In the genomic region with DNA sequence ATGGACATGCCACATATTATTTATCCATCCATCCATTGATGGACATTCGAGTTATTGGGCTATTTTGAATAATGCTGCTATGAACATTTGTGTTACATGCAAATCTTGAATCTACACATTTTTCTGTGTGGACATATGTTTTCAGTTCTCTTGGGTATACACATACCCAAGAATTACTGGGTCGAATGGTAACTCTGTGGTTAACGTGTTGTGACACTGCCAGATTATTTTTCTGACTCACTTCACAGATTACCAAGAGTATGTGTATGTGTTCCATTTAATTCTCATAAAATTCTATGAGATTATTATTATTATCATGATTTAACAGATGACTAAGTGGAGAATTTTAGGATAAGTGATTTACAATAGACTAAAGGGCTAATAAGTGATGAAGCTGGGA, we compare ENCODE assay signal across 28 cellular contexts. TPM values are rescaled to one million over a fixed set of nuclear protein-coding genes. Genes with fewer than 3 reads are reported as not detected.
DNase-seq lines count a peak whose midpoint lies in the region; ATAC-seq and TF ChIP-seq lines count a peak whose summit lies in the region.
"Had no signal": no experiment of that assay in that cellular context is flagged by ENCODE, and none has a peak within 500 bp of the region (broad histone marks: within the 10 kb centered on the region; RNA-seq: fewer than 3 reads in every experiment).

No MANE protein-coding gene starts in this region.

- peaks cover 68% of the 10 kb centered on the region for H3K36me3 ChIP-seq in CD8-positive, alpha-beta T cell (ENCODE audit: insufficient read depth, low read length)
- H3K36me3 ChIP-seq: pancreas had no signal

- TF ChIP-seq CTCF in CD8-positive, alpha-beta T cell (IDR thresholded peaks at IDR 0.05) = no peak
- TF ChIP-seq CTCF in natural killer cell (IDR thresholded peaks at IDR 0.05) = no peak

- no peak for DNase-seq in activated CD4-positive, alpha-beta memory T cell treated with anti-CD3 and anti-CD28 coated beads for 36 hours
- no peak for DNase-seq in activated CD4-positive, alpha-beta memory T cell treated with anti-CD3 and anti-CD28 coated beads, Interleukin-2, amount 10 ng/mL, durations not matched to agents 7 days and 5 days
- no peak for DNase-seq in CD8-positive, alpha-beta T cell
- no peak for DNase-seq in central memory CD8-positive, alpha-beta T cell (ENCODE audit: low spot score in 2 of 2)
- DNase-seq in natural killer cell (no peak), NCI-H1417 (lab: John Stamatoyannopoulos, UW) (no peak), NCI-H82 treated with DMSO at 0.1 percent for 48 hours (lab: John Stamatoyannopoulos, UW; ENCODE audit: unreplicated experiment) (no peak), NCI-H146 (lab: John Stamatoyannopoulos, UW) (no peak)
- DNase-seq: activated CD4-positive, alpha-beta T cell treated with anti-CD3 and anti-CD28 coated beads for 1 hour; activated naive CD4-positive, alpha-beta T cell treated with Interleukin-2 at 50 U/mL for 16 hours; amygdala; DMS153; dorsolateral prefrontal cortex; H7; hippocampal formation; left colon; mucosa of descending colon; NCI-H1105 treated with DMSO at 0.1 percent for 48 hours; NCI-H2081; NCI-H526; NK-92 treated with Interleukin-12 subunit alpha and Interleukin-12 subunit beta, amount 100 ng/mL, for 24 hours; pancreas; PC-3; retina; stimulated activated naive B cell treated with anti-CD40 and anti-IgM and Interleukin-4, amounts not matched to agents 10 μg/mL and 1 μg/mL and 100 μg/mL, for 72 hours had no signal

- CTCF ChIA-PET in activated CD4-positive, alpha-beta memory T cell treated with anti-CD3 and anti-CD28 coated beads for 36 hours (lab: Charles Lee) = no interaction called here
- CTCF ChIA-PET in activated CD4-positive, alpha-beta memory T cell treated with anti-CD3 and anti-CD28 coated beads, Interleukin-2, amount 10 ng/mL, durations not matched to agents 7 days and 5 days (lab: Charles Lee) = no interaction called here
- CTCF ChIA-PET in CD8-positive, alpha-beta T cell (lab: Charles Lee) = no interaction called here

- POLR2A ChIA-PET in activated CD4-positive, alpha-beta memory T cell treated with anti-CD3 and anti-CD28 coated beads for 36 hours (lab: Charles Lee) = no interaction called here
- POLR2A ChIA-PET in activated CD4-positive, alpha-beta memory T cell treated with anti-CD3 and anti-CD28 coated beads, Interleukin-2, amount 10 ng/mL, durations not matched to agents 7 days and 5 days (lab: Charles Lee) = interaction anchor here (1.1 to 1.8 kb wide), 2 partner anchors 9 to 19 kb away, joined by 4 read pairs; no protein-coding TSS in a partner anchor
- POLR2A ChIA-PET in CD8-positive, alpha-beta T cell (lab: Charles Lee) = interaction anchor here (1.1 kb wide), 1 partner anchor 9 kb away, joined by 3 read pairs; no protein-coding TSS in a partner anchor

- ATAC-seq in CD8-positive, alpha-beta T cell = no peak
- peak; percentile 63 for ATAC-seq in central memory CD8-positive, alpha-beta T cell (replicated peaks; ENCODE audit: extremely low read depth, poor library complexity, severe bottlenecking)
- ATAC-seq in natural killer cell = peak; percentile 81 to 90 (median 82)
- ATAC-seq: left colon; mucosa of descending colon; pancreas; PC-3; stimulated activated naive B cell treated with anti-CD40 and anti-IgM and Interleukin-4, amounts not matched to agents 10 μg/mL and 1 μg/mL and 100 μg/mL, for 72 hours had no signal

- no peaks in the 10 kb centered on the region for H3K9me3 Mint-ChIP-seq in activated CD4-positive, alpha-beta memory T cell treated with anti-CD3 and anti-CD28 coated beads for 36 hours
- no peaks in the 10 kb centered on the region for H3K9me3 Mint-ChIP-seq in activated CD4-positive, alpha-beta memory T cell treated with anti-CD3 and anti-CD28 coated beads, Interleukin-2, amount 10 ng/mL, durations not matched to agents 7 days and 5 days
- no peaks in the 10 kb centered on the region for H3K9me3 Mint-ChIP-seq in CD8-positive, alpha-beta T cell
- no peaks in the 10 kb centered on the region for H3K9me3 Mint-ChIP-seq in central memory CD8-positive, alpha-beta T cell
- no peaks in the 10 kb centered on the region for H3K9me3 Mint-ChIP-seq in natural killer cell
- H3K9me3 Mint-ChIP-seq: neural crest cell; T-helper 1 cell treated with Interleukin-12 subunit alpha and Interleukin-12 subunit beta and Interleukin-4 antibody, amounts not matched to agents 30 μg/mL and 1 μg/mL, for 36 hours had no signal

- H3K27me3 ChIP-seq in CD8-positive, alpha-beta T cell (ENCODE audit: insufficient read depth, low read length) = no peaks in the 10 kb centered on the region
- H3K27me3 ChIP-seq: dorsolateral prefrontal cortex, pancreas had no signal

- H3K4me1 Mint-ChIP-seq in activated CD4-positive, alpha-beta memory T cell treated with anti-CD3 and anti-CD28 coated beads for 36 hours (ENCODE audit: low read depth) = peaks cover 65% of the 10 kb centered on the region
- peaks cover 56% of the 10 kb centered on the region for H3K4me1 Mint-ChIP-seq in activated CD4-positive, alpha-beta memory T cell treated with anti-CD3 and anti-CD28 coated beads, Interleukin-2, amount 10 ng/mL, durations not matched to agents 7 days and 5 days
- H3K4me1 Mint-ChIP-seq in CD8-positive, alpha-beta T cell (ENCODE audit: low read depth) = peaks cover 63% of the 10 kb centered on the region
- peaks cover 45% of the 10 kb centered on the region for H3K4me1 Mint-ChIP-seq in central memory CD8-positive, alpha-beta T cell
- peaks cover 76 to 85% of the 10 kb centered on the region in 2 donors for H3K4me1 Mint-ChIP-seq in natural killer cell
- H3K4me1 Mint-ChIP-seq: neural crest cell had no signal

- no peak overlapping the region for H3K4me3 ChIP-seq in CD8-positive, alpha-beta T cell (ENCODE audit: low read depth, low read length)
- H3K4me3 ChIP-seq: dorsolateral prefrontal cortex, mucosa of descending colon, pancreas, SK-N-MC had no signal

- peaks cover 54% of the 10 kb centered on the region for H3K4me1 ChIP-seq in CD8-positive, alpha-beta T cell (ENCODE audit: insufficient read depth, low read length)

- H3K4me3 Mint-ChIP-seq in activated CD4-positive, alpha-beta memory T cell treated with anti-CD3 and anti-CD28 coated beads for 36 hours = no peak overlapping the region
- no peak overlapping the region for H3K4me3 Mint-ChIP-seq in activated CD4-positive, alpha-beta memory T cell treated with anti-CD3 and anti-CD28 coated beads, Interleukin-2, amount 10 ng/mL, durations not matched to agents 7 days and 5 days
- H3K4me3 Mint-ChIP-seq in CD8-positive, alpha-beta T cell = no peak overlapping the region
- H3K4me3 Mint-ChIP-seq in central memory CD8-positive, alpha-beta T cell = no peak overlapping the region
- peak overlapping the region; percentile 25 for H3K4me3 Mint-ChIP-seq in natural killer cell
- H3K4me3 Mint-ChIP-seq: neural crest cell; stimulated activated naive B cell treated with anti-CD40 and anti-IgM and Interleukin-4, amounts not matched to agents 10 μg/mL and 1 μg/mL and 100 μg/mL, for 72 hours; T-helper 1 cell treated with Interleukin-12 subunit alpha and Interleukin-12 subunit beta and Interleukin-4 antibody, amounts not matched to agents 30 μg/mL and 1 μg/mL, for 36 hours had no signal

- peak overlapping the region; percentile 26 for H3K27ac Mint-ChIP-seq in activated CD4-positive, alpha-beta memory T cell treated with anti-CD3 and anti-CD28 coated beads for 36 hours
- no peak overlapping the region for H3K27ac Mint-ChIP-seq in activated CD4-positive, alpha-beta memory T cell treated with anti-CD3 and anti-CD28 coated beads, Interleukin-2, amount 10 ng/mL, durations not matched to agents 7 days and 5 days
- H3K27ac Mint-ChIP-seq in CD8-positive, alpha-beta T cell = peak overlapping the region; percentile 27
- peak overlapping the region; percentile 59 for H3K27ac Mint-ChIP-seq in central memory CD8-positive, alpha-beta T cell (ENCODE audit: low read depth)
- H3K27ac Mint-ChIP-seq in natural killer cell = peak overlapping the region; percentile 71 to 75
- H3K27ac Mint-ChIP-seq: T-helper 1 cell treated with Interleukin-12 subunit alpha and Interleukin-12 subunit beta and Interleukin-4 antibody, amounts not matched to agents 30 μg/mL and 1 μg/mL, for 36 hours had no signal

- H3K27ac ChIP-seq in CD8-positive, alpha-beta T cell (ENCODE audit: low read depth, low read length) = no peak overlapping the region
- H3K27ac ChIP-seq: dorsolateral prefrontal cortex, pancreas, SK-N-MC had no signal

- H3K36me3 Mint-ChIP-seq in activated CD4-positive, alpha-beta memory T cell treated with anti-CD3 and anti-CD28 coated beads for 36 hours = peaks cover 69% of the 10 kb centered on the region
- peaks cover 90% of the 10 kb centered on the region for H3K36me3 Mint-ChIP-seq in activated CD4-positive, alpha-beta memory T cell treated with anti-CD3 and anti-CD28 coated beads, Interleukin-2, amount 10 ng/mL, durations not matched to agents 7 days and 5 days (ENCODE audit: low read depth)
- H3K36me3 Mint-ChIP-seq in CD8-positive, alpha-beta T cell = peaks cover 94% of the 10 kb centered on the region
- H3K36me3 Mint-ChIP-seq in central memory CD8-positive, alpha-beta T cell (ENCODE audit: insufficient read depth) = peaks cover 62% of the 10 kb centered on the region
- H3K36me3 Mint-ChIP-seq in natural killer cell = peaks cover 21% of the 10 kb centered on the region

- H3K9me3 ChIP-seq in CD8-positive, alpha-beta T cell (ENCODE audit: low read length) = no peaks in the 10 kb centered on the region
- H3K9me3 ChIP-seq: mucosa of descending colon, pancreas had no signal

- no peaks in the 10 kb centered on the region for H3K27me3 Mint-ChIP-seq in activated CD4-positive, alpha-beta memory T cell treated with anti-CD3 and anti-CD28 coated beads for 36 hours
- no peaks in the 10 kb centered on the region for H3K27me3 Mint-ChIP-seq in activated CD4-positive, alpha-beta memory T cell treated with anti-CD3 and anti-CD28 coated beads, Interleukin-2, amount 10 ng/mL, durations not matched to agents 7 days and 5 days
- H3K27me3 Mint-ChIP-seq in CD8-positive, alpha-beta T cell (ENCODE audit: low read depth) = no peaks in the 10 kb centered on the region
- no peaks in the 10 kb centered on the region for H3K27me3 Mint-ChIP-seq in central memory CD8-positive, alpha-beta T cell
- H3K27me3 Mint-ChIP-seq in natural killer cell (ENCODE audit: low read depth in 2 of 2) = no peaks in the 10 kb centered on the region
- H3K27me3 Mint-ChIP-seq: stimulated activated naive B cell treated with anti-CD40 and anti-IgM and Interleukin-4, amounts not matched to agents 10 μg/mL and 1 μg/mL and 100 μg/mL, for 72 hours had no signal

- intact Hi-C loops in activated CD4-positive, alpha-beta memory T cell treated with anti-CD3 and anti-CD28 coated beads for 36 hours (cut with micrococcal nuclease) = no loop called here
- intact Hi-C loops in CD8-positive, alpha-beta T cell (cut with DNase I, micrococcal nuclease) = no loop called here
- intact Hi-C loops in natural killer cell (cut with micrococcal nuclease) = loop anchor here (2.0 to 5.0 kb wide), 2 partner anchors 20 to 40 kb away; no protein-coding TSS in a partner anchor

RNA-seq across cellular contexts. Expression of gene CYFIP2, which starts 26.7 kb away (rescaled TPM):
- total RNA-seq in activated CD4-positive, alpha-beta memory T cell treated with anti-CD3 and anti-CD28 coated beads for 36 hours = 100 to 1,000 TPM; 319 to 321 TPM
- 100 to 1,000 TPM; 337 to 354 TPM for total RNA-seq in activated CD4-positive, alpha-beta memory T cell treated with anti-CD3 and anti-CD28 coated beads, Interleukin-2, amount 10 ng/mL, durations not matched to agents 7 days and 5 days
- 100 to 1,000 TPM; 270 to 304 TPM for total RNA-seq in CD8-positive, alpha-beta T cell
- 100 to 1,000 TPM; 464 to 542 (median 532) TPM for total RNA-seq in natural killer cell
